Comparison of ENCODE assay signal across 10 cellular contexts in genomic region chr14:29016050-29016900, GRCh38.
DNase-seq lines count a peak whose midpoint lies in the region; ATAC-seq and TF ChIP-seq lines count a peak whose summit lies in the region.
"Had no signal": no experiment of that assay in that cellular context is flagged by ENCODE, and none has a peak within 500 bp of the region (broad histone marks: within the 10 kb centered on the region; RNA-seq: fewer than 3 reads in every experiment).

No MANE protein-coding gene starts in this region.

- no peaks in the 10 kb centered on the region for H3K4me1 Mint-ChIP-seq in T-cell

- H3K9ac ChIP-seq in DND-41 (ENCODE audit: low read depth, low read length) (no peak overlapping the region), HCT116 (ENCODE audit: low read length) (no peak overlapping the region), fibroblast of lung (ENCODE audit: insufficient read depth, low read length) (no peak overlapping the region)

- H4K20me1 ChIP-seq in DND-41 (ENCODE audit: insufficient read depth, low read length) (no peaks in the 10 kb centered on the region), HCT116 (ENCODE audit: insufficient read depth) (no peaks in the 10 kb centered on the region), fibroblast of lung (ENCODE audit: control insufficient read depth, extremely low read depth, insufficient read depth, low read length) (no peaks in the 10 kb centered on the region)

- TF ChIP-seq RAD21 in HCT116 (IDR thresholded peaks at IDR 0.05; ENCODE audit: low read depth), result no peak

- H3K4me3 Mint-ChIP-seq in T-cell, result no peak overlapping the region
- H3K4me3 Mint-ChIP-seq: T-helper 1 cell treated with Interleukin-12 subunit alpha and Interleukin-12 subunit beta and Interleukin-4 antibody, amounts not matched to agents 30 μg/mL and 1 μg/mL, for 36 hours had no signal

- peak; percentile 76 for TF ChIP-seq CTCF in DND-41 (IDR thresholded peaks at IDR 0.05; ENCODE audit: borderline replicate concordance, extremely low read depth, low read length, poor library complexity, severe bottlenecking)
- TF ChIP-seq CTCF in HCT116 (IDR thresholded peaks at IDR 0.05 in 2 of 3, conservative IDR thresholded peaks at IDR 0.05 in 1 of 3; ENCODE audit: borderline replicate concordance in 1 of 3, insufficient read depth in 1 of 3, low read depth in 2 of 3, low read length in 2 of 3), result peak in 2 of 3 experiments; percentile 42 to 44; a peak in 4 of 6 replicates
- TF ChIP-seq CTCF in fibroblast of lung (conservative IDR thresholded peaks at IDR 0.05 in 1 of 2, IDR thresholded peaks at IDR 0.05 in 1 of 2; ENCODE audit: low read depth in 1 of 2, low read length in 2 of 2), result peak; percentile 87 to 96

- no peak overlapping the region for H3K4me3 ChIP-seq in DND-41 (ENCODE audit: low read depth in 1 of 2, low read length in 2 of 2)
- H3K4me3 ChIP-seq in HCT116 (replicated peaks in 1 of 2; ENCODE audit: low read depth in 1 of 2, low read length in 2 of 2), result no peak overlapping the region
- H3K4me3 ChIP-seq in fibroblast of lung (replicated peaks in 1 of 4; ENCODE audit: control extremely low read depth in 1 of 4, insufficient read depth in 1 of 4, low read depth in 3 of 4, low read length in 4 of 4), result no peak overlapping the region

- TF ChIP-seq POLR2A in HCT116 (IDR thresholded peaks at IDR 0.05; ENCODE audit: borderline replicate concordance, extremely low read depth, insufficient read depth, insufficient read length), result no peak

- H2AFZ ChIP-seq in DND-41 (ENCODE audit: low read depth, low read length) (no peak overlapping the region), HCT116 (ENCODE audit: low read depth, low read length, poor library complexity, severe bottlenecking) (no peak overlapping the region), fibroblast of lung (ENCODE audit: low read length) (no peak overlapping the region)

- H3K27me3 Mint-ChIP-seq in T-cell, result no peaks in the 10 kb centered on the region

- no peaks in the 10 kb centered on the region for H3K9me2 ChIP-seq in HCT116 (ENCODE audit: insufficient read depth)

- POLR2A ChIA-PET in HCT116 (lab: Charles Lee) (no interaction called here), T-cell (lab: Charles Lee) (no interaction called here)

- H3K9me3 ChIP-seq in DND-41 (ENCODE audit: insufficient read depth, low read length, severe bottlenecking) (no peaks in the 10 kb centered on the region), HCT116 (ENCODE audit: control insufficient read depth in 1 of 2, insufficient read depth in 1 of 2, low read depth in 1 of 2, low read length in 2 of 2) (peaks cover 19 to 42% of the 10 kb centered on the region in 2 experiments; a peak in 3 of 4 replicates), fibroblast of lung (ENCODE audit: control insufficient read depth, insufficient read depth, low read depth, low read length) (no peaks in the 10 kb centered on the region)
- H3K9me3 ChIP-seq: neutrophil had no signal

- ATAC-seq in DND-41 (ENCODE audit: insufficient read depth, low read depth), result peak; percentile 44; the same call in 1 of the 3 replicates
- no peak for ATAC-seq in HCT116
- no peak for ATAC-seq in T-cell (replicated peaks in 1 of 4)
- ATAC-seq in HG03095 (IDR thresholded peaks at IDR 0.05; ENCODE audit: unreplicated experiment), result no peak
- no peak for ATAC-seq in GM21390 (IDR thresholded peaks at IDR 0.05; ENCODE audit: unreplicated experiment)

- intact Hi-C loops in HCT116 (cut with micrococcal nuclease), result no loop called here

- RAD21 ChIA-PET in HCT116 (lab: Charles Lee; ENCODE audit: low non-redundant PET in 1 of 2, low total read pairs in 2 of 2, uncharacterized antibody in 2 of 2, unreplicated experiment in 2 of 2), result no interaction called here

- H3K4me1 ChIP-seq in DND-41 (ENCODE audit: insufficient read depth, low read length) (no peaks in the 10 kb centered on the region), HCT116 (ENCODE audit: control insufficient read depth in 1 of 2, insufficient read depth in 2 of 2, low read length in 2 of 2) (no peaks in the 10 kb centered on the region), fibroblast of lung (ENCODE audit: control insufficient read depth, extremely low read depth, insufficient read depth, low read length) (no peaks in the 10 kb centered on the region)

- H3K27me3 ChIP-seq in DND-41 (ENCODE audit: insufficient read depth, low read length, poor library complexity) (no peaks in the 10 kb centered on the region), HCT116 (ENCODE audit: insufficient read depth, low read length) (no peaks in the 10 kb centered on the region), fibroblast of lung (ENCODE audit: control insufficient read depth, insufficient read depth, low read length) (no peaks in the 10 kb centered on the region)
- H3K27me3 ChIP-seq: neutrophil had no signal

- H3K36me3 ChIP-seq in DND-41 (ENCODE audit: insufficient read depth, low read length), result no peaks in the 10 kb centered on the region
- H3K36me3 ChIP-seq in HCT116 (ENCODE audit: control insufficient read depth in 1 of 2, insufficient read depth in 2 of 2, low read length in 2 of 2), result no peaks in the 10 kb centered on the region
- H3K36me3 ChIP-seq in fibroblast of lung (ENCODE audit: control insufficient read depth, insufficient read depth, low read length), result no peaks in the 10 kb centered on the region
- H3K36me3 ChIP-seq: neutrophil had no signal

- no TSS peak for BruUV-seq in HCT116 (replicated peaks; lab: Mats Ljungman, UMichigan)

- H3K27ac Mint-ChIP-seq in T-cell, result no peak overlapping the region
- H3K27ac Mint-ChIP-seq: T-helper 1 cell treated with Interleukin-12 subunit alpha and Interleukin-12 subunit beta and Interleukin-4 antibody, amounts not matched to agents 30 μg/mL and 1 μg/mL, for 36 hours had no signal

- no peaks in the 10 kb centered on the region for H3K36me3 Mint-ChIP-seq in T-cell

- H3K79me2 ChIP-seq in DND-41 (ENCODE audit: insufficient read depth, low read length) (no peaks in the 10 kb centered on the region), HCT116 (ENCODE audit: insufficient read depth, low read length) (no peaks in the 10 kb centered on the region), fibroblast of lung (ENCODE audit: control insufficient read depth, insufficient read depth, low read length) (no peaks in the 10 kb centered on the region)

- CTCF ChIA-PET in HCT116 (lab: Charles Lee), result no interaction called here
- CTCF ChIA-PET in T-cell (lab: Charles Lee), result no interaction called here

- H3K4me2 ChIP-seq in DND-41 (ENCODE audit: insufficient read depth, low read length) (no peak overlapping the region), HCT116 (ENCODE audit: low read length) (no peak overlapping the region), fibroblast of lung (ENCODE audit: extremely low read depth, insufficient read depth, low read length) (no peak overlapping the region)

- DNase-seq in DND-41 (peak; percentile 35), HCT116 (ENCODE audit: low read depth, low spot score) (no peak), OCI-M1 (lab: John Stamatoyannopoulos, UW) (peak; percentile 55), fibroblast of lung (ENCODE audit: low read depth in 2 of 2) (peak; percentile 40 to 59), renal cortical epithelial cell (ENCODE audit: low read depth) (peak; percentile 23), T-cell (no peak)

- H3K9me3 Mint-ChIP-seq in T-cell, result peaks cover 12 to 22% (median 17%) of the 10 kb centered on the region in 3 donors

- H3K27ac ChIP-seq in DND-41 (ENCODE audit: low read length) (no peak overlapping the region), HCT116 (ENCODE audit: low read depth, low read length) (no peak overlapping the region), fibroblast of lung (ENCODE audit: insufficient read depth, low read length) (no peak overlapping the region)
- H3K27ac ChIP-seq: neutrophil had no signal

TF ChIP-seq in HCT116, 20 proteins besides CTCF, POLR2A, EP300 and RAD21:
- no peak for TF ChIP-seq CEBPB (IDR thresholded peaks at IDR 0.05; ENCODE audit: low read depth)
- no peak for TF ChIP-seq ZBTB33 (IDR thresholded peaks at IDR 0.05; ENCODE audit: extremely low read depth, insufficient replicate concordance, low read length)
- no peak for TF ChIP-seq CBX3 (IDR thresholded peaks at IDR 0.05; ENCODE audit: low read depth)
- no peak for TF ChIP-seq TCF7L2 (IDR thresholded peaks at IDR 0.05; ENCODE audit: borderline replicate concordance, extremely low read depth, insufficient read depth, insufficient read length)
- TF ChIP-seq ELF1 (IDR thresholded peaks at IDR 0.05; ENCODE audit: borderline replicate concordance, low read depth), result no peak
- TF ChIP-seq SIN3A (IDR thresholded peaks at IDR 0.05; ENCODE audit: low read depth), result no peak
- TF ChIP-seq SRF (IDR thresholded peaks at IDR 0.05; ENCODE audit: low read depth), result no peak
- no peak for TF ChIP-seq SP1 (IDR thresholded peaks at IDR 0.05; ENCODE audit: low read depth)
- TF ChIP-seq ZFX (IDR thresholded peaks at IDR 0.05), result no peak
- no peak for TF ChIP-seq EGR1 (IDR thresholded peaks at IDR 0.05; ENCODE audit: low read depth)
- no peak for TF ChIP-seq JUND (IDR thresholded peaks at IDR 0.05)
- no peak for TF ChIP-seq EZH2 (IDR thresholded peaks at IDR 0.05)
- TF ChIP-seq EZH2phosphoT487 (IDR thresholded peaks at IDR 0.05; ENCODE audit: borderline replicate concordance), result no peak
- TF ChIP-seq YY1 (IDR thresholded peaks at IDR 0.05; ENCODE audit: extremely low read depth, insufficient replicate concordance, low read depth, low read length), result no peak
TF ChIP-seq in HCT116: peak in this region for 0.

Comparison
In these comparisons a context has a peak if more than half of its experiments do, and no peak if none do; other contexts are left out.
1. DNase-seq: peak in DND-41 (single experiment), OCI-M1 (single experiment), fibroblast of lung (2 of 2) and renal cortical epithelial cell (single experiment); none in HCT116 (single experiment) and T-cell (0 of 34).
2. Peak in every context shown above with its lines, with median percentiles within 50 percentile points of each other: CTCF ChIP-seq.